In genomic region chr11:73795925-73796632, GRCh38 we compare ENCODE assay signal across 1 cellular context.
TF ChIP-seq lines count a peak whose summit lies in the region.

No MANE protein-coding gene starts in this region.

TF ChIP-seq in SK-N-SH, 30 proteins besides CTCF, POLR2A, EP300 and RAD21 (continued from another document):
- TF ChIP-seq USF1 (IDR thresholded peaks at IDR 0.05; ENCODE audit: borderline replicate concordance, low read depth), result no peak
